Comparison of ENCODE assay signal across 6 cellular contexts in genomic region chr3:85037203-85037602, GRCh38.
"Had no signal": no experiment of that assay in that cellular context is flagged by ENCODE, and none has a peak within 500 bp of the region (broad histone marks: within the 10 kb centered on the region; RNA-seq: fewer than 3 reads in every experiment).

No MANE protein-coding gene starts in this region.

- H3K9me3 Mint-ChIP-seq: H9 had no signal

- H3K4me3 Mint-ChIP-seq: H9 had no signal

- H3K27ac Mint-ChIP-seq: H9 had no signal

- ATAC-seq: K562 had no signal

- H2AFZ ChIP-seq: GM23248 had no signal

- H3K9ac ChIP-seq: GM23248 had no signal

- H3K4me3 ChIP-seq: GM23248, K562 had no signal

- H3K27ac ChIP-seq: GM23248, HL-60 had no signal

- DNase-seq: GM23248, H9, HCEC 1CT, IMR-90 had no signal
